Comparison of ENCODE assay signal across 32 cellular contexts in genomic region chr3:188581791-188582190, GRCh38.
DNase-seq lines count a peak whose midpoint lies in the region; TF ChIP-seq lines count a peak whose summit lies in the region.
"Had no signal": no experiment of that assay in that cellular context is flagged by ENCODE, and none has a peak within 500 bp of the region (broad histone marks: within the 10 kb centered on the region; RNA-seq: fewer than 3 reads in every experiment).

No MANE protein-coding gene starts in this region.

- TF ChIP-seq CTCF in DOHH2 (IDR thresholded peaks at IDR 0.05; ENCODE audit: low read depth, low read length, poor library complexity, severe bottlenecking) = no peak
- TF ChIP-seq CTCF in esophagus muscularis mucosa (IDR thresholded peaks at IDR 0.05) = no peak

- no peaks in the 10 kb centered on the region for H3K9me3 ChIP-seq in DOHH2 (ENCODE audit: control insufficient read depth, insufficient read depth, low read length)
- H3K9me3 ChIP-seq in esophagus muscularis mucosa = no peaks in the 10 kb centered on the region
- H3K9me3 ChIP-seq: BE2C, colonic mucosa, esophagus squamous epithelium, left ventricle myocardium inferior had no signal

- H3K4me3 Mint-ChIP-seq in activated CD4-positive, alpha-beta T cell treated with anti-CD3 and anti-CD28 coated beads, Interleukin-2, amount 10 ng/mL, durations not matched to agents 24 days and 14 days = no peak overlapping the region
- H3K4me3 Mint-ChIP-seq: activated naive CD4-positive, alpha-beta T cell treated with anti-CD3 and anti-CD28 coated beads, Interleukin-2, amount 10 ng/mL, durations not matched to agents 7 days and 5 days; H9; immature natural killer cell; mesothelial cell of epicardium; nephron; stimulated activated naive CD8-positive, alpha-beta T cell treated with anti-CD3 and anti-CD28 coated beads, Interleukin-15, amount 100 ng/mL, for 72 hours; T-helper 1 cell treated with Interleukin-12 subunit alpha and Interleukin-12 subunit beta and Interleukin-4 antibody, amounts not matched to agents 30 μg/mL and 1 μg/mL, for 36 hours had no signal

- 37% methylated on average over 4 of the region's 4 CpGs for WGBS in esophagus muscularis mucosa

- no peak overlapping the region for H3K27ac Mint-ChIP-seq in activated CD4-positive, alpha-beta T cell treated with anti-CD3 and anti-CD28 coated beads, Interleukin-2, amount 10 ng/mL, durations not matched to agents 24 days and 14 days
- H3K27ac Mint-ChIP-seq: activated naive CD4-positive, alpha-beta T cell treated with anti-CD3 and anti-CD28 coated beads, Interleukin-2, amount 10 ng/mL, durations not matched to agents 7 days and 5 days; H9; immature natural killer cell; mesothelial cell of epicardium; nephron; stimulated activated naive CD8-positive, alpha-beta T cell treated with anti-CD3 and anti-CD28 coated beads, Interleukin-15, amount 100 ng/mL, for 72 hours; T-helper 1 cell treated with Interleukin-12 subunit alpha and Interleukin-12 subunit beta and Interleukin-4 antibody, amounts not matched to agents 30 μg/mL and 1 μg/mL, for 36 hours had no signal

- no peaks in the 10 kb centered on the region for H3K36me3 Mint-ChIP-seq in activated CD4-positive, alpha-beta T cell treated with anti-CD3 and anti-CD28 coated beads, Interleukin-2, amount 10 ng/mL, durations not matched to agents 24 days and 14 days (ENCODE audit: low read depth)

- peaks cover 17% of the 10 kb centered on the region for H3F3A ChIP-seq in DOHH2 (ENCODE audit: control insufficient read depth, insufficient read depth)

- H3K27me3 Mint-ChIP-seq in activated CD4-positive, alpha-beta T cell treated with anti-CD3 and anti-CD28 coated beads, Interleukin-2, amount 10 ng/mL, durations not matched to agents 24 days and 14 days = no peaks in the 10 kb centered on the region
- H3K27me3 Mint-ChIP-seq: activated naive CD4-positive, alpha-beta T cell treated with anti-CD3 and anti-CD28 coated beads, Interleukin-2, amount 10 ng/mL, durations not matched to agents 7 days and 5 days; stimulated activated naive CD8-positive, alpha-beta T cell treated with anti-CD3 and anti-CD28 coated beads, Interleukin-15, amount 100 ng/mL, for 72 hours had no signal

- no peak overlapping the region for H3K9ac ChIP-seq in rectal smooth muscle tissue (ENCODE audit: low read length)
- H3K9ac ChIP-seq: parathyroid adenoma had no signal

- H3K4me3 ChIP-seq in DOHH2 (ENCODE audit: low read length) (peak overlapping the region; percentile 76), esophagus muscularis mucosa (no peak overlapping the region), rectal smooth muscle tissue (ENCODE audit: low read length) (no peak overlapping the region)
- H3K4me3 ChIP-seq: colonic mucosa, esophagus squamous epithelium, hepatocyte, left ventricle myocardium inferior had no signal

- TF ChIP-seq POLR2A in esophagus muscularis mucosa (IDR thresholded peaks at IDR 0.05; ENCODE audit: low read depth) = no peak

- intact Hi-C loops in esophagus muscularis mucosa (cut with DNase I) = no loop called here
- intact Hi-C loops in activated CD4-positive, alpha-beta T cell treated with anti-CD3 and anti-CD28 coated beads, Interleukin-2, amount 10 ng/mL, durations not matched to agents 24 days and 14 days (cut with micrococcal nuclease) = loop anchor here (5.0 to 10.0 kb wide), 7 partner anchors 143 to 607 kb away; partner anchors contain the start of gene LPP

- H3K27ac ChIP-seq in DOHH2 (ENCODE audit: low read depth, low read length) = peak overlapping the region; percentile 87
- peak overlapping the region in 3 of 4 donors; percentile 42 to 80 (median 78) for H3K27ac ChIP-seq in esophagus muscularis mucosa (replicated peaks in 1 of 4)
- peak overlapping the region; percentile 51 for H3K27ac ChIP-seq in rectal smooth muscle tissue (ENCODE audit: low read depth, low read length)
- H3K27ac ChIP-seq: colonic mucosa, hepatocyte, left ventricle myocardium inferior, parathyroid adenoma had no signal

- peak; percentile 18 to 24 for DNase-seq in NOMO-1 (lab: John Stamatoyannopoulos, UW; ENCODE audit: unreplicated experiment in 2 of 2)
- DNase-seq in esophagus muscularis mucosa (ENCODE audit: extremely low spot score) = no peak
- DNase-seq in ureter (ENCODE audit: low spot score) = no peak
- no peak for DNase-seq in HuH-7 (ENCODE audit: low spot score)
- DNase-seq in activated CD4-positive, alpha-beta T cell treated with anti-CD3 and anti-CD28 coated beads, Interleukin-2, amount 10 ng/mL, durations not matched to agents 24 days and 14 days = no peak
- no peak for DNase-seq in stimulated activated naive CD4-positive, alpha-beta T cell (lab: John Stamatoyannopoulos, UW)
- DNase-seq: activated CD4-positive, alpha-beta T cell treated with anti-CD3 and anti-CD28 coated beads for 48 hours; activated naive CD4-positive, alpha-beta T cell treated with anti-CD3 and anti-CD28 coated beads, Interleukin-2, amount 10 ng/mL, durations not matched to agents 7 days and 5 days; activated T-cell treated with anti-CD3 and anti-CD28 coated beads, Interleukin-2, amount 50 U/mL, for 48 hours; amygdala; BE2C; colonic mucosa; COR-L47; DMS79 treated with DMSO at 0.1 percent for 48 hours; effector memory CD4-positive, alpha-beta T cell; esophagus squamous epithelium; H9; immature natural killer cell; left ventricle myocardium inferior; NCI-H1092; NCI-H1930; NCI-H345; NCI-H774; stimulated activated naive CD8-positive, alpha-beta T cell treated with anti-CD3 and anti-CD28 coated beads, Interleukin-15, amount 100 ng/mL, for 72 hours; trophoblast cell had no signal

- peak overlapping the region; percentile 81 for H3K4me2 ChIP-seq in DOHH2 (ENCODE audit: low read length)
- H3K4me2 ChIP-seq: hepatocyte had no signal

- H3K4me1 ChIP-seq in DOHH2 (ENCODE audit: control insufficient read depth, low read length) (peaks cover 93% of the 10 kb centered on the region), esophagus muscularis mucosa (peaks cover 43 to 100% (median 92%) of the 10 kb centered on the region in 4 donors), rectal smooth muscle tissue (ENCODE audit: control insufficient read depth, insufficient read depth, low read length) (peaks cover 32% of the 10 kb centered on the region)

- H3K36me3 ChIP-seq in DOHH2 (ENCODE audit: control insufficient read depth, low read length) (peaks cover 21% of the 10 kb centered on the region), esophagus muscularis mucosa (no peaks in the 10 kb centered on the region), rectal smooth muscle tissue (ENCODE audit: control insufficient read depth, insufficient read depth, low read length) (no peaks in the 10 kb centered on the region)
- H3K36me3 ChIP-seq: BE2C, colonic mucosa, esophagus squamous epithelium, left ventricle myocardium inferior had no signal

- H3K9me2 ChIP-seq in DOHH2 (replicated peaks; ENCODE audit: control insufficient read depth, low read length) = no peaks in the 10 kb centered on the region

- H3K4me1 Mint-ChIP-seq in activated CD4-positive, alpha-beta T cell treated with anti-CD3 and anti-CD28 coated beads, Interleukin-2, amount 10 ng/mL, durations not matched to agents 24 days and 14 days = peaks cover 14% of the 10 kb centered on the region

- TF ChIP-seq EP300 in esophagus muscularis mucosa (IDR thresholded peaks at IDR 0.05) = no peak

- peaks cover 26% of the 10 kb centered on the region for H3K79me2 ChIP-seq in DOHH2 (ENCODE audit: control insufficient read depth, low read length)
- H3K79me2 ChIP-seq: parathyroid adenoma had no signal

- no peaks in the 10 kb centered on the region for H3K9me3 Mint-ChIP-seq in activated CD4-positive, alpha-beta T cell treated with anti-CD3 and anti-CD28 coated beads, Interleukin-2, amount 10 ng/mL, durations not matched to agents 24 days and 14 days
- H3K9me3 Mint-ChIP-seq: activated naive CD4-positive, alpha-beta T cell treated with anti-CD3 and anti-CD28 coated beads, Interleukin-2, amount 10 ng/mL, durations not matched to agents 7 days and 5 days; H9; immature natural killer cell; mesothelial cell of epicardium; nephron; stimulated activated naive CD8-positive, alpha-beta T cell treated with anti-CD3 and anti-CD28 coated beads, Interleukin-15, amount 100 ng/mL, for 72 hours; T-helper 1 cell treated with Interleukin-12 subunit alpha and Interleukin-12 subunit beta and Interleukin-4 antibody, amounts not matched to agents 30 μg/mL and 1 μg/mL, for 36 hours had no signal

- H3K27me3 ChIP-seq in DOHH2 (ENCODE audit: control insufficient read depth, low read length) = no peaks in the 10 kb centered on the region
- H3K27me3 ChIP-seq in esophagus muscularis mucosa = no peaks in the 10 kb centered on the region
- no peaks in the 10 kb centered on the region for H3K27me3 ChIP-seq in rectal smooth muscle tissue (ENCODE audit: control insufficient read depth, insufficient read depth, low read length)
- H3K27me3 ChIP-seq: BE2C, colonic mucosa, esophagus squamous epithelium, hepatocyte had no signal

- no peaks in the 10 kb centered on the region for H4K20me1 ChIP-seq in DOHH2 (ENCODE audit: control insufficient read depth, insufficient read depth, low read depth, low read length)

Comparison
In these comparisons a context has a peak if more than half of its experiments do, and no peak if none do; other contexts are left out.
1. DNase-seq: peak in NOMO-1 (2 of 2); none in esophagus muscularis mucosa (single experiment), ureter (single experiment), HuH-7 (single experiment), activated CD4-positive, alpha-beta T cell treated with anti-CD3 and anti-CD28 coated beads, Interleukin-2, amount 10 ng/mL, durations not matched to agents 24 days and 14 days (single experiment) and stimulated activated naive CD4-positive, alpha-beta T cell (0 of 6).
2. Peak in every context shown above with its lines, with median percentiles within 50 percentile points of each other: H3K27ac ChIP-seq.